ENCODE assay signal across 24 cellular contexts in the genomic region with DNA sequence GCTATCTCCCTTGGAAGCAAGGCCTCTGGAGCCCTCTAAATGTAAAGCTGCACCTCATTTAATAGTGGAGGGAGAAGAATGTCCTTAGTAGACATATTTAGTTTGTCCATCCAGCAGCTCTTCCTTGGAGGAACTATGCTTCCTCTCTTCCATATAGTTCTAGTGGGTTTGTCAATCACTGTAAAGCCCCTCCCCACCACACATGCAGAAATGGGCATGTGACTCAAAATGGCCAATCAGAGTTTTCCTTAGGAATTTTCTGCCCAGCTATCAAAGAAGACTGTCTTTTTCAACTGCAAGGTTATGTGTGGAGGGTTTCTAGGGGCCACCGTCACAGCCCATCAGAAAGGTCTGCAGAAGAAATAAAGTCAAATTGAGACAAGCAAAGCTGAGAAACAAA.
DNase-seq lines count a peak whose midpoint lies in the region; ATAC-seq, FAIRE-seq and TF ChIP-seq lines count a peak whose summit lies in the region.
"Had no signal": no experiment of that assay in that cellular context is flagged by ENCODE, and none has a peak within 500 bp of the region (broad histone marks: within the 10 kb centered on the region; RNA-seq: fewer than 3 reads in every experiment).

No MANE protein-coding gene starts in this region.

- TF ChIP-seq POLR2A in K562 (conservative IDR thresholded peaks at IDR 0.05) = no peak

- TF ChIP-seq RAD21 in K562 (CRISPR knock-in tag; conservative IDR thresholded peaks at IDR 0.05 in 1 of 2, IDR thresholded peaks at IDR 0.05 in 1 of 2) = no peak

- peaks cover 86% of the 10 kb centered on the region for H3K27me3 Mint-ChIP-seq in Calu3 (ENCODE audit: unreplicated experiment)

- no peaks in the 10 kb centered on the region for H3K79me2 ChIP-seq in K562 (ENCODE audit: control insufficient read depth, insufficient read depth, low read length)

- 0% methylated on average over 1 of the region's 1 CpG for WGBS in K562 (ENCODE audit: insufficient coverage, low coverage, missing lambda C conversion rate)

- H3K36me3 ChIP-seq in WERI-Rb-1 = no peaks in the 10 kb centered on the region
- no peaks in the 10 kb centered on the region for H3K36me3 ChIP-seq in K562 (ENCODE audit: control insufficient read depth, insufficient read depth, low read length)
- H3K36me3 ChIP-seq: BE2C, BLaER1 had no signal

- H3K27ac ChIP-seq in WERI-Rb-1 (peak overlapping the region; percentile 35), K562 (ENCODE audit: extremely low read depth, low read depth, low read length) (no peak overlapping the region)
- H3K27ac ChIP-seq: BLaER1 had no signal

- intact Hi-C loops in K562 (cut with micrococcal nuclease) (no loop called here), Calu3 (cut with micrococcal nuclease; ENCODE audit: unreplicated experiment) (no loop called here)

- BruUV-seq in K562 (replicated peaks; lab: Mats Ljungman, UMichigan) (no TSS peak), Calu3 (replicated peaks; lab: Mats Ljungman, UMichigan) (no TSS peak)

- no peaks in the 10 kb centered on the region for H3K36me3 Mint-ChIP-seq in Calu3 (ENCODE audit: insufficient read depth, unreplicated experiment)
- H3K36me3 Mint-ChIP-seq: CD14-positive monocyte; CD4-positive, alpha-beta memory T cell; CD4-positive, CD25-positive, alpha-beta regulatory T cell; CD8-positive, alpha-beta memory T cell had no signal

- H3K4me1 ChIP-seq in K562 (replicated peaks in 1 of 2; ENCODE audit: control insufficient read depth in 2 of 2, insufficient read depth in 2 of 2, low read length in 2 of 2) = no peaks in the 10 kb centered on the region
- H3K4me1 ChIP-seq: BE2C, BLaER1 had no signal

- in situ Hi-C loops in K562 (cut with MboI) = no loop called here

- H3K4me1 Mint-ChIP-seq in Calu3 (ENCODE audit: low read depth, unreplicated experiment) = no peaks in the 10 kb centered on the region
- H3K4me1 Mint-ChIP-seq: CD14-positive monocyte; CD4-positive, alpha-beta memory T cell; CD4-positive, CD25-positive, alpha-beta regulatory T cell; CD8-positive, alpha-beta memory T cell had no signal

- no peak for TF ChIP-seq CTCF in WERI-Rb-1 (IDR thresholded peaks at IDR 0.05; ENCODE audit: low read depth, low read length)
- no peak for TF ChIP-seq CTCF in K562 (IDR thresholded peaks at IDR 0.05 in 2 of 3, conservative IDR thresholded peaks at IDR 0.05 in 1 of 3; ENCODE audit: insufficient read depth in 2 of 3, low read depth in 1 of 3, low read length in 3 of 3)
- no peak for TF ChIP-seq CTCF in Calu3 (IDR thresholded peaks at IDR 0.05; ENCODE audit: unreplicated experiment)

- no peak overlapping the region for H3K27ac Mint-ChIP-seq in Calu3 (ENCODE audit: unreplicated experiment)
- H3K27ac Mint-ChIP-seq: CD14-positive monocyte; CD4-positive, alpha-beta memory T cell; CD4-positive, CD25-positive, alpha-beta regulatory T cell; CD8-positive, alpha-beta memory T cell had no signal

- H4K20me1 ChIP-seq in K562 (replicated peaks; ENCODE audit: control insufficient read depth, insufficient read depth, low read length) = no peaks in the 10 kb centered on the region
- H4K20me1 ChIP-seq: BLaER1 had no signal

- H3K4me2 ChIP-seq in K562 (ENCODE audit: insufficient read depth, low read length) = no peak overlapping the region
- H3K4me2 ChIP-seq: BLaER1 had no signal

- H3K27me3 ChIP-seq in WERI-Rb-1 (ENCODE audit: insufficient read depth, low read depth, severe bottlenecking) = no peaks in the 10 kb centered on the region
- peaks cover 3 to 7% of the 10 kb centered on the region in 2 experiments; a peak in 3 of 5 replicates for H3K27me3 ChIP-seq in K562 (ENCODE audit: control insufficient read depth in 2 of 2, insufficient read depth in 2 of 2, low read length in 2 of 2)
- H3K27me3 ChIP-seq: BE2C, BLaER1 had no signal

- H3K4me3 ChIP-seq in WERI-Rb-1 (ENCODE audit: low read depth, low read length) = no peak overlapping the region
- no peak overlapping the region for H3K4me3 ChIP-seq in K562
- H3K4me3 ChIP-seq: BLaER1 had no signal

- no peak for TF ChIP-seq EP300 in K562 (IDR thresholded peaks at IDR 0.05; ENCODE audit: low read length)

- ATAC-seq in K562 = no peak

- no peak overlapping the region for H3K9ac ChIP-seq in K562 (ENCODE audit: insufficient read depth in 1 of 2, low read depth in 2 of 2, low read length in 2 of 2)
- H3K9ac ChIP-seq: BLaER1 had no signal

- POLR2A ChIA-PET in K562 (lab: Yijun Ruan, JAX) = interaction anchor here (1.4 kb wide), 1 partner anchor 9 kb away, joined by 3 read pairs; no protein-coding TSS in a partner anchor

- H3K9me3 Mint-ChIP-seq in Calu3 (ENCODE audit: low read depth, unreplicated experiment) = no peaks in the 10 kb centered on the region
- H3K9me3 Mint-ChIP-seq: CD4-positive, alpha-beta memory T cell had no signal

- H3K9me1 ChIP-seq in K562 (ENCODE audit: control insufficient read depth, insufficient read depth, low read length) = no peaks in the 10 kb centered on the region

- FAIRE-seq in K562 (lab: Jason Lieb, UNC) = no peak
- FAIRE-seq: A204.1, D721Med, G401.6, GM12891, GM19239 had no signal

- CTCF ChIA-PET in K562 (lab: Yijun Ruan, JAX; ENCODE audit: low intra/inter-chr PET ratio) (no interaction called here), Calu3 (lab: Charles Lee) (no interaction called here)

- H3K9me3 ChIP-seq in WERI-Rb-1 (ENCODE audit: severe bottlenecking) (peaks cover 17% of the 10 kb centered on the region), K562 (replicated peaks; ENCODE audit: control insufficient read depth, insufficient read depth, low read depth, low read length) (no peaks in the 10 kb centered on the region)
- H3K9me3 ChIP-seq: BE2C had no signal

- no peak overlapping the region for H3K4me3 Mint-ChIP-seq in Calu3 (ENCODE audit: low read depth, unreplicated experiment)
- H3K4me3 Mint-ChIP-seq: CD14-positive monocyte; CD4-positive, alpha-beta memory T cell; CD8-positive, alpha-beta memory T cell had no signal

- H2AFZ ChIP-seq in K562 (ENCODE audit: low read depth, low read length) = no peak overlapping the region

- DNase-seq in NCI-H82 (lab: John Stamatoyannopoulos, UW) = peak; percentile 31
- no peak for DNase-seq in NCI-H82 treated with DMSO at 0.1 percent for 48 hours (lab: John Stamatoyannopoulos, UW; ENCODE audit: unreplicated experiment)
- DNase-seq in WERI-Rb-1 = no peak
- DNase-seq in K562 (ENCODE audit: extremely low read depth in 1 of 4, low spot score in 3 of 4) = peak in 2 of 4 experiments; percentile 30
- no peak for DNase-seq in pons (ENCODE audit: low spot score)
- no peak for DNase-seq in Calu3
- DNase-seq in activated CD8-positive, alpha-beta memory T cell treated with anti-CD3 and anti-CD28 coated beads for 24 hours = no peak
- DNase-seq: 8988T; ACHN; BE2C; C1 segment of cervical spinal cord; CD4-positive, alpha-beta memory T cell; CD4-positive, CD25-positive, alpha-beta regulatory T cell; CD8-positive, alpha-beta memory T cell; COR-L47; DMS79 treated with DMSO at 0.1 percent for 48 hours; GF-D8 had no signal

TF ChIP-seq in K562, 482 proteins besides CTCF, POLR2A, EP300 and RAD21:
- TF ChIP-seq, protein P1, sequence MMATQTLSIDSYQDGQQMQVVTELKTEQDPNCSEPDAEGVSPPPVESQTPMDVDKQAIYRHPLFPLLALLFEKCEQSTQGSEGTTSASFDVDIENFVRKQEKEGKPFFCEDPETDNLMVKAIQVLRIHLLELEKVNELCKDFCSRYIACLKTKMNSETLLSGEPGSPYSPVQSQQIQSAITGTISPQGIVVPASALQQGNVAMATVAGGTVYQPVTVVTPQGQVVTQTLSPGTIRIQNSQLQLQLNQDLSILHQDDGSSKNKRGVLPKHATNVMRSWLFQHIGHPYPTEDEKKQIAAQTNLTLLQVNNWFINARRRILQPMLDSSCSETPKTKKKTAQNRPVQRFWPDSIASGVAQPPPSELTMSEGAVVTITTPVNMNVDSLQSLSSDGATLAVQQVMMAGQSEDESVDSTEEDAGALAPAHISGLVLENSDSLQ (IDR thresholded peaks at IDR 0.05) = peak; percentile 50; the same call in 1 of the 2 replicates
- TF ChIP-seq E2F3 (CRISPR knock-in tag; IDR thresholded peaks at IDR 0.05) (no peak), RAD51 (IDR thresholded peaks at IDR 0.05; ENCODE audit: borderline replicate concordance, low read depth) (peak; percentile 70; the same call in 1 of the 2 replicates)
- TF ChIP-seq, protein P2, sequence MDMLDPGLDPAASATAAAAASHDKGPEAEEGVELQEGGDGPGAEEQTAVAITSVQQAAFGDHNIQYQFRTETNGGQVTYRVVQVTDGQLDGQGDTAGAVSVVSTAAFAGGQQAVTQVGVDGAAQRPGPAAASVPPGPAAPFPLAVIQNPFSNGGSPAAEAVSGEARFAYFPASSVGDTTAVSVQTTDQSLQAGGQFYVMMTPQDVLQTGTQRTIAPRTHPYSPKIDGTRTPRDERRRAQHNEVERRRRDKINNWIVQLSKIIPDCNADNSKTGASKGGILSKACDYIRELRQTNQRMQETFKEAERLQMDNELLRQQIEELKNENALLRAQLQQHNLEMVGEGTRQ (CRISPR knock-in tag; IDR thresholded peaks at IDR 0.05) = peak; percentile 82
